13 cellular contexts compared by ENCODE assay signal in the genomic region with DNA sequence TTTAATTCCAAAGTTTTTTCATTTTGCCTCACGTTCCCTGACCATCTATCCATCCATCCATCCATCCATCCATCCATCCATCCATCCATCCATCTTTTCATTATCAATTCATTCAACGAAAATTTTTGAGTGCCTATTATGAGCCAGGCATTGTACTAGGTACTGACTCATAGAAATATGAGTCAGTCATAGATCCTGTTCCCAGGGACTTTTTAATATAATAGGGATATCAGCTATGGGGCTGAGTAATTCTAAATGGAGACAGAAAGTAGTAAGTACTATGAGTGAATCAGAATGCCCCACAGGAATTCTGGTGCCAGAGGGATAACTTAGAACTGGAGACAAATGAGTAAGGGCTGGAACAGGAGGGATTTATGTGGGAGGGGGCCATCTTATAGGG. TPM values are rescaled to one million over a fixed set of nuclear protein-coding genes. Genes with fewer than 3 reads are reported as not detected.
DNase-seq lines count a peak whose midpoint lies in the region; ATAC-seq, FAIRE-seq and TF ChIP-seq lines count a peak whose summit lies in the region.
"Had no signal": no experiment of that assay in that cellular context is flagged by ENCODE, and none has a peak within 500 bp of the region (broad histone marks: within the 10 kb centered on the region; RNA-seq: fewer than 3 reads in every experiment).

No MANE protein-coding gene starts in this region.

- peak; percentile 62 to 78; a peak in 4 of 6 replicates for ATAC-seq in A549
- ATAC-seq: body of pancreas had no signal

- no peak for TF ChIP-seq RAD21 in A549 (conservative IDR thresholded peaks at IDR 0.05 in 1 of 2, IDR thresholded peaks at IDR 0.05 in 1 of 2)

- POLR2A ChIA-PET in A549 (lab: Yijun Ruan, JAX): interaction anchor here (0.8 kb wide), 1 partner anchor 96 kb away, joined by 3 read pairs; no protein-coding TSS in a partner anchor
- POLR2A ChIA-PET in CD8-positive, alpha-beta memory T cell (lab: Charles Lee): no interaction called here

- H3K4me3 Mint-ChIP-seq in CD8-positive, alpha-beta memory T cell: no peak overlapping the region

- no peak overlapping the region for H3K4me3 ChIP-seq in A549
- no peak overlapping the region for H3K4me3 ChIP-seq in transverse colon
- H3K4me3 ChIP-seq in CD8-positive, alpha-beta memory T cell (ENCODE audit: low read length): no peak overlapping the region
- H3K4me3 ChIP-seq: body of pancreas, testis had no signal

- peaks cover 39% of the 10 kb centered on the region for H3K4me1 ChIP-seq in A549
- H3K4me1 ChIP-seq in transverse colon: no peaks in the 10 kb centered on the region
- H3K4me1 ChIP-seq in CD8-positive, alpha-beta memory T cell (ENCODE audit: insufficient read depth, low read length): no peaks in the 10 kb centered on the region
- H3K4me1 ChIP-seq: testis had no signal

- H3K9me3 Mint-ChIP-seq in CD8-positive, alpha-beta memory T cell: peaks cover 0 to 2% (median 0%) of the 10 kb centered on the region in 5 donors

- no peak overlapping the region for H3K27ac Mint-ChIP-seq in CD8-positive, alpha-beta memory T cell

- FAIRE-seq in A549 (lab: Jason Lieb, UNC): no peak
- FAIRE-seq: endometrium had no signal

- H3K9me3 ChIP-seq in A549 (0 out of 3 replicates have a peak, but pooled peaks cover 3% of the 10 kb centered on the region), transverse colon (no peaks in the 10 kb centered on the region)
- no peaks in the 10 kb centered on the region for H3K9me3 ChIP-seq in CD8-positive, alpha-beta memory T cell (ENCODE audit: low read length)
- H3K9me3 ChIP-seq: body of pancreas, testis had no signal

- CTCF ChIA-PET in A549 (lab: Yijun Ruan, JAX): interaction anchor here (0.7 to 1.2 kb wide), 5 partner anchors 9 to 96 kb away, joined by 3 to 4 read pairs (median 3); no protein-coding TSS in a partner anchor
- CTCF ChIA-PET in CD8-positive, alpha-beta memory T cell (lab: Charles Lee): no interaction called here

- 48% methylated on average over 2 of the region's 2 CpGs for WGBS in A549 (ENCODE audit: missing lambda C conversion rate)
- WGBS in transverse colon (ENCODE audit: low coverage in 1 of 2), 2 donors: 81 to 100% methylated on average over 2 of the region's 2 CpGs

- peak; percentile 27 to 36 for DNase-seq in A549 (ENCODE audit: low read depth in 1 of 2, low spot score in 1 of 2)
- DNase-seq in HS-5 (ENCODE audit: low read depth): peak; percentile 75
- DNase-seq in amniotic stem cell (lab: John Stamatoyannopoulos, UW): peak; percentile 49
- peak; percentile 82 for DNase-seq in iris pigment epithelial cell (ENCODE audit: low read depth)
- DNase-seq in transverse colon: no peak
- no peak for DNase-seq in OCI-M2 (lab: John Stamatoyannopoulos, UW; ENCODE audit: unreplicated experiment)
- no peak for DNase-seq in CD8-positive, alpha-beta memory T cell
- DNase-seq in effector CD4-positive, alpha-beta T cell: no peak
- DNase-seq: activated T-cell treated with anti-CD3 and anti-CD28 coated beads, Interleukin-2, amount 50 U/mL, for 48 hours; body of pancreas; stimulated activated CD4-positive, alpha-beta T cell treated with anti-CD3 and anti-CD28 coated beads, Interleukin-12 subunit alpha, Interleukin-12 subunit beta, amount 100 ng/mL, for 4 hours; testis had no signal

- no peak for TF ChIP-seq POLR2A in A549 (IDR thresholded peaks at IDR 0.05; ENCODE audit: low read length)
- no peak for TF ChIP-seq POLR2A in transverse colon (IDR thresholded peaks at IDR 0.05)

- TF ChIP-seq CTCF in A549 (IDR thresholded peaks at IDR 0.05): no peak
- TF ChIP-seq CTCF in transverse colon (IDR thresholded peaks at IDR 0.05): no peak

- no peaks in the 10 kb centered on the region for H3K36me3 ChIP-seq in transverse colon
- H3K36me3 ChIP-seq in CD8-positive, alpha-beta memory T cell (ENCODE audit: insufficient read depth, low read length): no peaks in the 10 kb centered on the region

- H3K27ac ChIP-seq in A549 (peak overlapping the region; percentile 83), transverse colon (no peak overlapping the region)
- no peak overlapping the region for H3K27ac ChIP-seq in CD8-positive, alpha-beta memory T cell (ENCODE audit: low read depth, low read length)
- H3K27ac ChIP-seq: body of pancreas, testis had no signal

- in situ Hi-C loops in transverse colon (cut with MboI; ENCODE audit: low pct_ligation_motif_present in 1 of 4, low pct_unique_long_range_greater_than_20kb in 1 of 4, low sequenced_read_pairs in 3 of 4): no loop called here

- no peaks in the 10 kb centered on the region for H3K4me1 Mint-ChIP-seq in CD8-positive, alpha-beta memory T cell

- H3K27me3 ChIP-seq in transverse colon: no peaks in the 10 kb centered on the region
- H3K27me3 ChIP-seq in CD8-positive, alpha-beta memory T cell (ENCODE audit: insufficient read depth, low read length, poor library complexity, severe bottlenecking): no peaks in the 10 kb centered on the region
- H3K27me3 ChIP-seq: body of pancreas, testis had no signal

- intact Hi-C loops in transverse colon (cut with DNase I; ENCODE audit: low total_unique reads): no loop called here

- peaks cover 5 to 38% of the 10 kb centered on the region in 2 donors for H3K27me3 Mint-ChIP-seq in CD8-positive, alpha-beta memory T cell

- TF ChIP-seq EP300 in A549 (IDR thresholded peaks at IDR 0.05) (no peak), transverse colon (IDR thresholded peaks at IDR 0.05; ENCODE audit: low read depth) (no peak)

- peak overlapping the region; percentile 45; the same call in 2 of the 3 replicates for H3K4me2 ChIP-seq in A549

- no peaks in the 10 kb centered on the region for H3K36me3 Mint-ChIP-seq in CD8-positive, alpha-beta memory T cell

TF ChIP-seq in A549, 52 proteins besides CTCF, POLR2A, EP300 and RAD21:
- TF ChIP-seq CBX2 (IDR thresholded peaks at IDR 0.05; ENCODE audit: borderline replicate concordance, low read depth) (no peak), ZFP36 (IDR thresholded peaks at IDR 0.05; ENCODE audit: borderline replicate concordance, partially characterized antibody) (no peak), FOSL2 (IDR thresholded peaks at IDR 0.05) (peak; percentile 46; the same call in 1 of the 2 replicates), FOSL2 (CRISPR knock-in tag; IDR thresholded peaks at IDR 0.05) (peak; percentile 55), ZSCAN20 (CRISPR knock-in tag; IDR thresholded peaks at IDR 0.05) (no peak), JUNB (IDR thresholded peaks at IDR 0.05) (peak; percentile 43; the same call in 1 of the 2 replicates)

RNA-seq across cellular contexts. Expression of a gene that starts 49.8 kb away (rescaled TPM):
- polyA plus RNA-seq in A549 (2011; rRNA removed) (104 and 132 TPM in 2 replicates), A549 (2017; fragmentation: RNase III; extraction: RNeasy Plus Mini Kit Qiagen cat#74134 plus additional on column Dnase treatment) (91.4 to 96.1 TPM (median 91.8 TPM) in 3 replicates)
- polyA plus RNA-seq in A549 (2012; cell fraction: cytosol; rRNA removed): 24.7 and 29.7 TPM in 2 replicates
- 9.3 and 20.2 TPM in 2 replicates for polyA plus RNA-seq in A549 (2012; cell fraction: nucleus; rRNA removed)
- 55.8 and 55.9 TPM in 2 replicates for polyA minus RNA-seq in A549 (2011; rRNA and poly(A)+ RNA removed)
- 100 to 1,000 TPM in 2 of 4 donors, 10 to 100 TPM in 2; 19.1 to 180 (median 112) TPM for total RNA-seq in transverse colon
- total RNA-seq in CD8-positive, alpha-beta memory T cell: under 1 TPM; 0.71 to 0.77 TPM
- not detected for polyA plus RNA-seq in CD8-positive, alpha-beta memory T cell

Comparison
In these comparisons a context has a peak if more than half of its experiments do, and no peak if none do; other contexts are left out.
1. DNase-seq: peak in A549 (2 of 2), HS-5 (single experiment), amniotic stem cell (single experiment) and iris pigment epithelial cell (single experiment); none in transverse colon (single experiment), OCI-M2 (single experiment), CD8-positive, alpha-beta memory T cell (0 of 5) and effector CD4-positive, alpha-beta T cell (single experiment).
2. H3K27ac ChIP-seq: peak in A549 (2 of 2); none in transverse colon (0 of 4) and CD8-positive, alpha-beta memory T cell (single experiment).
3. RNA of a gene that starts 49.8 kb away (total RNA-seq): 19.1 to 180 TPM in transverse colon; 0.71 to 0.77 TPM in CD8-positive, alpha-beta memory T cell; every median in the first group is over 10 times any median in the second.